1 cellular context compared by ENCODE assay signal in genomic region chr7:94509879-94510581, GRCh38.
A peak's percentile ranks its signal among the peaks of the same experiment; 100 is the strongest.
TF ChIP-seq lines count a peak whose summit lies in the region.

No MANE protein-coding gene starts in this region.

TF ChIP-seq in HepG2, 621 proteins besides CTCF, POLR2A, EP300 and RAD21 (continued from another document and continues in another):
- no peak for TF ChIP-seq HNF1A (IDR thresholded peaks at IDR 0.05; ENCODE audit: low read depth)
- peak; percentile 49; the same call in 1 of the 2 replicates for TF ChIP-seq HNF1A (CRISPR knock-in tag; IDR thresholded peaks at IDR 0.05; ENCODE audit: borderline replicate concordance)
- TF ChIP-seq ZBTB37 (CRISPR knock-in tag; IDR thresholded peaks at IDR 0.05): no peak
- TF ChIP-seq ATF3 (CRISPR knock-in tag; IDR thresholded peaks at IDR 0.05): 0 out of 2 replicates have a peak, but pooled peaks have one; percentile 36
- TF ChIP-seq FOXP4 (CRISPR knock-in tag; IDR thresholded peaks at IDR 0.05): peak; percentile 20; the same call in 1 of the 2 replicates
- no peak for TF ChIP-seq ZNF260 (CRISPR knock-in tag; IDR thresholded peaks at IDR 0.05; ENCODE audit: borderline replicate concordance, low read depth)
- TF ChIP-seq KLF16 (CRISPR knock-in tag; IDR thresholded peaks at IDR 0.05): peak in 1 of 2 experiments; percentile 38; a peak in 2 of 4 replicates
- peak; percentile 74; the same call in 1 of the 2 replicates for TF ChIP-seq ZNF749 (CRISPR knock-in tag; IDR thresholded peaks at IDR 0.05; ENCODE audit: borderline replicate concordance)
- TF ChIP-seq HIVEP1 (CRISPR knock-in tag; IDR thresholded peaks at IDR 0.05): peak; percentile 50; the same call in 1 of the 2 replicates
- TF ChIP-seq ZBTB1 (CRISPR knock-in tag; IDR thresholded peaks at IDR 0.05; ENCODE audit: borderline replicate concordance): 0 out of 2 replicates have a peak, but pooled peaks have one; percentile 18
- TF ChIP-seq FOSL1 (CRISPR knock-in tag; IDR thresholded peaks at IDR 0.05; ENCODE audit: borderline replicate concordance): no peak; the same call in 1 of the 2 replicates
- no peak for TF ChIP-seq ZNF512 (CRISPR knock-in tag; IDR thresholded peaks at IDR 0.05)
- TF ChIP-seq SMYD3 (CRISPR knock-in tag; IDR thresholded peaks at IDR 0.05): no peak
- TF ChIP-seq SP5 (CRISPR knock-in tag; IDR thresholded peaks at IDR 0.05; ENCODE audit: borderline replicate concordance, low read depth): peak; percentile 20; the same call in 1 of the 2 replicates
- TF ChIP-seq POLR2AphosphoS5 (IDR thresholded peaks at IDR 0.05; ENCODE audit: low read depth, low read length): no peak; the same call in 1 of the 2 replicates
- TF ChIP-seq SOX5 (CRISPR knock-in tag; IDR thresholded peaks at IDR 0.05; ENCODE audit: borderline replicate concordance): 0 out of 2 replicates have a peak, but pooled peaks have one; percentile 3
- peak; percentile 64; the same call in 1 of the 2 replicates for TF ChIP-seq REPIN1 (CRISPR knock-in tag; IDR thresholded peaks at IDR 0.05; ENCODE audit: borderline replicate concordance, low read depth)
- peak; percentile 27; the same call in 1 of the 2 replicates for TF ChIP-seq ZNF746 (CRISPR knock-in tag; IDR thresholded peaks at IDR 0.05)
- TF ChIP-seq SRY (CRISPR knock-in tag; IDR thresholded peaks at IDR 0.05): peak; percentile 60; the same call in 1 of the 2 replicates
- no peak for TF ChIP-seq KDM5A (IDR thresholded peaks at IDR 0.05; ENCODE audit: borderline replicate concordance, low read length)
- no peak for TF ChIP-seq ZNF878 (CRISPR knock-in tag; IDR thresholded peaks at IDR 0.05)
- peak; percentile 54; the same call in 1 of the 2 replicates for TF ChIP-seq KAT7 (CRISPR knock-in tag; IDR thresholded peaks at IDR 0.05; ENCODE audit: borderline replicate concordance)
- 0 out of 2 replicates have a peak, but pooled peaks have one; percentile 26 for TF ChIP-seq ARNT2 (CRISPR knock-in tag; IDR thresholded peaks at IDR 0.05; ENCODE audit: low read depth)
- TF ChIP-seq CSRNP1 (CRISPR knock-in tag; IDR thresholded peaks at IDR 0.05): peak; percentile 50; the same call in 1 of the 2 replicates
- peak; percentile 91; the same call in 1 of the 2 replicates for TF ChIP-seq ZHX1 (CRISPR knock-in tag; IDR thresholded peaks at IDR 0.05; ENCODE audit: low read depth)
- peak; percentile 70; the same call in 1 of the 2 replicates for TF ChIP-seq HES4 (CRISPR knock-in tag; IDR thresholded peaks at IDR 0.05; ENCODE audit: borderline replicate concordance)
- TF ChIP-seq E2F1 (CRISPR knock-in tag; IDR thresholded peaks at IDR 0.05): peak; percentile 28; the same call in 1 of the 2 replicates
- TF ChIP-seq ZNF737 (CRISPR knock-in tag; IDR thresholded peaks at IDR 0.05; ENCODE audit: borderline replicate concordance): no peak
- TF ChIP-seq LBX2 (CRISPR knock-in tag; IDR thresholded peaks at IDR 0.05; ENCODE audit: borderline replicate concordance): peak; percentile 23; the same call in 1 of the 2 replicates
- TF ChIP-seq MXD1 (CRISPR knock-in tag; IDR thresholded peaks at IDR 0.05): peak; percentile 19; the same call in 1 of the 2 replicates
- no peak for TF ChIP-seq CHD2 (IDR thresholded peaks at IDR 0.05; ENCODE audit: low read depth, low read length)
- peak; percentile 64 for TF ChIP-seq SAP130 (CRISPR knock-in tag; IDR thresholded peaks at IDR 0.05; ENCODE audit: low read depth)
- peak; percentile 81 for TF ChIP-seq ZNF709 (CRISPR knock-in tag; IDR thresholded peaks at IDR 0.05)
- no peak for TF ChIP-seq SOX6 (IDR thresholded peaks at IDR 0.05)
- TF ChIP-seq SOX6 (CRISPR knock-in tag; IDR thresholded peaks at IDR 0.05): peak; percentile 3; the same call in 1 of the 2 replicates
- TF ChIP-seq TMF1 (CRISPR knock-in tag; IDR thresholded peaks at IDR 0.05; ENCODE audit: low read depth): peak; percentile 90
- peak; percentile 56; the same call in 1 of the 2 replicates for TF ChIP-seq KDM5B (CRISPR knock-in tag; IDR thresholded peaks at IDR 0.05; ENCODE audit: borderline replicate concordance)
- peak; percentile 69; the same call in 1 of the 2 replicates for TF ChIP-seq ZNF891 (CRISPR knock-in tag; IDR thresholded peaks at IDR 0.05)
- 0 out of 2 replicates have a peak, but pooled peaks have one; percentile 52 for TF ChIP-seq ISX (CRISPR knock-in tag; conservative IDR thresholded peaks at IDR 0.05)
- TF ChIP-seq TBX3 (IDR thresholded peaks at IDR 0.05; ENCODE audit: borderline replicate concordance): no peak
- TF ChIP-seq MED13 (CRISPR knock-in tag; IDR thresholded peaks at IDR 0.05): 0 out of 2 replicates have a peak, but pooled peaks have one; percentile 19
- TF ChIP-seq CEBPG (CRISPR knock-in tag; IDR thresholded peaks at IDR 0.05): no peak
